In the genomic region with DNA sequence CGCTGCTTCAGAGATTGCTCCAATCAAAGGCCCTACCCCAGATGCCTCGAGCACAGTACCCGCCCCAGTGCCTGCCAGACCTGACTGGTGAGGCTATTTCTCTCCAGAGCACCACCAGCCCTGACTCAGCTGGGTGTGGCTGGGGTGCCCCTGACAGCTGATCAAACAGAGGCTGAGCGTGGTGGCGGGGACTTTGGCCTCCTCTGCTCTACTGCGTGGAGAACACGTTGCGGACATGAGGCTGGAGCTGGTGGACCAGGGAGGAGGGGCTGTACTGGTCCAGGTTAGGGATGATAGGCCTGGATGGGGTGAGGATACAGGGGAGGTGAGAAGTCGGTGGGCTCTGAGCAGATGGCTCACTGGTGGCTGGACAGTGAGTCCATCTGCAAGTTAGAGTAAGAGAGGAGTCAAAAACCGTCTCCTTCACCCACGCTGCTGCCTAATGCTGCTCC, we compare ENCODE assay signal across 16 cellular contexts. TPM values are rescaled to one million over a fixed set of nuclear protein-coding genes. Genes with fewer than 3 reads are reported as not detected.
DNase-seq lines count a peak whose midpoint lies in the region; ATAC-seq, FAIRE-seq and TF ChIP-seq lines count a peak whose summit lies in the region.
"Had no signal": no experiment of that assay in that cellular context is flagged by ENCODE, and none has a peak within 500 bp of the region (broad histone marks: within the 10 kb centered on the region; RNA-seq: fewer than 3 reads in every experiment).

No MANE protein-coding gene starts in this region.

- POLR2A ChIA-PET in K562 (lab: Yijun Ruan, JAX), result interaction anchor here (1.4 kb wide), 1 partner anchor 35 kb away, joined by 3 read pairs; no protein-coding TSS in a partner anchor

- H3K4me2 ChIP-seq in K562 (ENCODE audit: insufficient read depth, low read length), result no peak overlapping the region

- no peaks in the 10 kb centered on the region for H3K79me2 ChIP-seq in K562 (ENCODE audit: control insufficient read depth, insufficient read depth, low read length)

- H3K4me1 ChIP-seq in K562 (replicated peaks in 1 of 2; ENCODE audit: control insufficient read depth in 2 of 2, insufficient read depth in 2 of 2, low read length in 2 of 2) (peaks cover 10 to 26% of the 10 kb centered on the region in 2 experiments; a peak in 3 of 5 replicates), mucosa of descending colon (ENCODE audit: low read depth) (peaks cover 26% of the 10 kb centered on the region)

- H3K36me3 ChIP-seq in K562 (ENCODE audit: control insufficient read depth, insufficient read depth, low read length) (no peaks in the 10 kb centered on the region), mucosa of descending colon (ENCODE audit: low read depth) (no peaks in the 10 kb centered on the region)
- H3K36me3 ChIP-seq: BLaER1 treated with 17β-estradiol and CSF1 and Interleukin-3, amounts not matched to agents 10 nM and 100 nM; esophagus muscularis mucosa had no signal

- FAIRE-seq in K562 (lab: Jason Lieb, UNC) (no peak), GM12891 (lab: Jason Lieb, UNC) (no peak)
- FAIRE-seq: GM12878 had no signal

- ATAC-seq in K562, result no peak
- ATAC-seq in mucosa of descending colon, result peak; percentile 90
- ATAC-seq in HG02571 (IDR thresholded peaks at IDR 0.05; ENCODE audit: unreplicated experiment), result no peak
- ATAC-seq in stimulated activated naive CD8-positive, alpha-beta T cell treated with anti-CD3 and anti-CD28 coated beads, Interleukin-15, Interleukin-2, amounts not matched to agents 100 U/mL and 50 U/mL, for 24 hours, result no peak
- no peak for ATAC-seq in GM18907 (IDR thresholded peaks at IDR 0.05; ENCODE audit: unreplicated experiment)
- ATAC-seq: GM12878 had no signal

- BruUV-seq in K562 (replicated peaks; lab: Mats Ljungman, UMichigan), result no TSS peak

- no peaks in the 10 kb centered on the region for H3K9me1 ChIP-seq in K562 (ENCODE audit: control insufficient read depth, insufficient read depth, low read length)

- no peaks in the 10 kb centered on the region for H3K9me3 ChIP-seq in K562 (replicated peaks; ENCODE audit: control insufficient read depth, insufficient read depth, low read depth, low read length)
- H3K9me3 ChIP-seq in mucosa of descending colon, result no peaks in the 10 kb centered on the region
- H3K9me3 ChIP-seq: BLaER1 treated with 17β-estradiol and CSF1 and Interleukin-3, amounts not matched to agents 10 nM and 100 nM; esophagus muscularis mucosa had no signal

- DNase-seq in AG08396 (ENCODE audit: low spot score), result peak; percentile 47
- peak; percentile 87 for DNase-seq in HuH-7 (ENCODE audit: low spot score)
- DNase-seq in K562 (ENCODE audit: extremely low read depth in 1 of 4, low spot score in 3 of 4), result peak in 2 of 4 experiments; percentile 14 to 23
- peak; percentile 93 to 97 (median 95) for DNase-seq in mucosa of descending colon
- DNase-seq in stimulated activated naive CD8-positive, alpha-beta T cell treated with anti-CD3 and anti-CD28 coated beads, Interleukin-15, Interleukin-2, amounts not matched to agents 100 U/mL and 50 U/mL, for 24 hours, result no peak
- DNase-seq in GM12891 (ENCODE audit: insufficient read length, low spot score), result no peak
- DNase-seq: activated CD4-positive, alpha-beta T cell treated with anti-CD3 and anti-CD28 coated beads, Interleukin-2, amount 10 ng/mL, durations not matched to agents 24 days and 14 days had no signal

- H3K4me3 ChIP-seq in K562 (no peak overlapping the region), mucosa of descending colon (no peak overlapping the region)
- H3K4me3 ChIP-seq: BLaER1 treated with 17β-estradiol and CSF1 and Interleukin-3, amounts not matched to agents 10 nM and 100 nM; esophagus muscularis mucosa; GM12878 had no signal

- TF ChIP-seq CTCF in K562 (IDR thresholded peaks at IDR 0.05 in 2 of 3, conservative IDR thresholded peaks at IDR 0.05 in 1 of 3; ENCODE audit: insufficient read depth in 2 of 3, low read depth in 1 of 3, low read length in 3 of 3) (no peak), mucosa of descending colon (IDR thresholded peaks at IDR 0.05) (no peak)

- no peak overlapping the region for H3K27ac ChIP-seq in K562 (ENCODE audit: extremely low read depth, low read depth, low read length)
- H3K27ac ChIP-seq: BLaER1 treated with 17β-estradiol and CSF1 and Interleukin-3, amounts not matched to agents 10 nM and 100 nM had no signal

- in situ Hi-C loops in K562 (cut with MboI), result no loop called here

- no peak for TF ChIP-seq EP300 in K562 (IDR thresholded peaks at IDR 0.05; ENCODE audit: low read length)

- H3K9ac ChIP-seq in K562 (ENCODE audit: insufficient read depth in 1 of 2, low read depth in 2 of 2, low read length in 2 of 2), result peak overlapping the region in 1 of 2 experiments; percentile 82; a peak in 2 of 4 replicates
- H3K9ac ChIP-seq: BLaER1 treated with 17β-estradiol and CSF1 and Interleukin-3, amounts not matched to agents 10 nM and 100 nM had no signal

- CTCF ChIA-PET in K562 (lab: Yijun Ruan, JAX; ENCODE audit: low intra/inter-chr PET ratio), result no interaction called here

- H2AFZ ChIP-seq in K562 (ENCODE audit: low read depth, low read length), result peak overlapping the region; percentile 65; the same call in 1 of the 2 replicates

- WGBS in K562 (ENCODE audit: insufficient coverage, low coverage, missing lambda C conversion rate), result 15% methylated on average over 10 of the region's 11 CpGs

- no peak for TF ChIP-seq RAD21 in K562 (CRISPR knock-in tag; conservative IDR thresholded peaks at IDR 0.05 in 1 of 2, IDR thresholded peaks at IDR 0.05 in 1 of 2)

- H4K20me1 ChIP-seq in K562 (replicated peaks; ENCODE audit: control insufficient read depth, insufficient read depth, low read length), result 0 out of 2 replicates have a peak, but pooled peaks cover 3% of the 10 kb centered on the region

- H3K27me3 ChIP-seq in K562 (ENCODE audit: control insufficient read depth in 2 of 2, insufficient read depth in 2 of 2, low read length in 2 of 2), result no peaks in the 10 kb centered on the region; a peak in 1 of 5 replicates
- H3K27me3 ChIP-seq: esophagus muscularis mucosa had no signal

- intact Hi-C loops in K562 (cut with micrococcal nuclease), result no loop called here
- intact Hi-C loops in mucosa of descending colon (cut with DNase I, micrococcal nuclease), result no loop called here

- TF ChIP-seq POLR2A in K562 (conservative IDR thresholded peaks at IDR 0.05) (no peak), GM12891 (IDR thresholded peaks at IDR 0.05; ENCODE audit: low read depth, low read length) (no peak)

RNA-seq across cellular contexts. Expression of gene DOCK6, which starts 3.5 kb away (rescaled TPM):
- total RNA-seq in K562 (2011; cell fraction: chromatin; rRNA removed; ENCODE audit: low replicate concordance), result 79.9 and 184 TPM in 2 replicates
- total RNA-seq in K562 (2011; cell fraction: nucleolus; rRNA removed), result 88.2 and 89.2 TPM in 2 replicates
- 65.6 and 76.9 TPM in 2 replicates for total RNA-seq in K562 (2011; cell fraction: nucleoplasm; rRNA removed)
- 3.8 and 5.7 TPM in 2 replicates for total RNA-seq in K562 (2014; rRNA removed)
- 2.0 and 2.4 TPM in 2 replicates for total RNA-seq in K562 (2014; rRNA removed; fragmentation: Illumina TruSeq; extraction: Trizol)
- 1.9 and 2.3 TPM in 2 replicates for total RNA-seq in K562 (2015; rRNA removed; fragmentation: Illumina TruSeq; extraction: Trizol)
- 19.3 and 20.2 TPM in 2 replicates for total RNA-seq in K562 (2021)
- polyA plus RNA-seq in K562 (2011; rRNA removed), result 7.0 and 14.5 TPM in 2 replicates
- 8.0 and 14.5 TPM in 2 replicates for polyA plus RNA-seq in K562 (2011; cell fraction: cytosol; rRNA removed)
- 78.6 and 79.9 TPM in 2 replicates for polyA plus RNA-seq in K562 (2011; cell fraction: nucleus; rRNA removed)
- polyA plus RNA-seq in K562 (2012), result 7.9 and 22.7 TPM in 2 replicates
- 4.4 and 7.3 TPM in 2 replicates for polyA plus RNA-seq in K562 (2014; fragmentation: Illumina TruSeq; extraction: Trizol)
- polyA plus RNA-seq in K562 (2014; fragmentation: Nextera tagmentation; extraction: Ambion mirVana), result under 1 TPM; 0.35 to 0.46 TPM
- 10.0 and 11.8 TPM in 2 replicates for polyA plus RNA-seq in K562 (2014; rRNA removed)
- polyA minus RNA-seq in K562 (2011; rRNA and poly(A)+ RNA removed), result 5.3 and 5.8 TPM in 2 replicates
- 8.8 and 17.8 TPM in 2 replicates for polyA minus RNA-seq in K562 (2011; cell fraction: cytosol; rRNA and poly(A)+ RNA removed)
- 15.8 and 20.2 TPM in 2 replicates for polyA minus RNA-seq in K562 (2011; cell fraction: nucleus; rRNA and poly(A)+ RNA removed)
- 10 to 100 TPM; 62.4 to 94.7 (median 62.8) TPM for total RNA-seq in mucosa of descending colon
- polyA plus RNA-seq in GM12891 (2012; ENCODE audit: low read depth, missing spikeins), result 11.7 TPM

RNA-seq across cellular contexts. Expression of gene ANGPTL8, which starts 26.4 kb away (rescaled TPM):
- not detected in 2 replicates for total RNA-seq in K562 (2011; cell fraction: chromatin; rRNA removed; ENCODE audit: low replicate concordance)
- total RNA-seq in K562 (2011; cell fraction: nucleolus; rRNA removed), result not detected in 2 replicates
- not detected in 2 replicates for total RNA-seq in K562 (2011; cell fraction: nucleoplasm; rRNA removed)
- total RNA-seq in K562 (2014; rRNA removed) (not detected in 2 replicates), K562 (2014; rRNA removed; fragmentation: Illumina TruSeq; extraction: Trizol) (not detected in 2 replicates), K562 (2015; rRNA removed; fragmentation: Illumina TruSeq; extraction: Trizol) (not detected in 2 replicates), K562 (2021) (not detected in 2 replicates), mucosa of descending colon (not detected)
- polyA plus RNA-seq in K562 (2011; rRNA removed) (not detected in 2 replicates), K562 (2014; fragmentation: Illumina TruSeq; extraction: Trizol) (not detected in 2 replicates), K562 (2014; fragmentation: Nextera tagmentation; extraction: Ambion mirVana) (not detected), K562 (2014; rRNA removed) (not detected in 2 replicates)
- polyA plus RNA-seq in K562 (2011; cell fraction: cytosol; rRNA removed), result not detected in 2 replicates
- not detected in 2 replicates for polyA plus RNA-seq in K562 (2011; cell fraction: nucleus; rRNA removed)
- not detected in 2 replicates for polyA plus RNA-seq in K562 (2012)
- polyA minus RNA-seq in K562 (2011; rRNA and poly(A)+ RNA removed), result not detected in 2 replicates
- polyA minus RNA-seq in K562 (2011; cell fraction: cytosol; rRNA and poly(A)+ RNA removed), result not detected in 2 replicates
- not detected in 2 replicates for polyA minus RNA-seq in K562 (2011; cell fraction: nucleus; rRNA and poly(A)+ RNA removed)
- not detected for polyA plus RNA-seq in GM12891 (2012; ENCODE audit: low read depth, missing spikeins)
- total RNA-seq: activated CD4-positive, alpha-beta T cell treated with anti-CD3 and anti-CD28 coated beads, Interleukin-2, amount 10 ng/mL, durations not matched to agents 24 days and 14 days; GM12878; M059J had no signal
- polyA plus RNA-seq: GM12878 had no signal

RNA-seq across cellular contexts. Expression of gene TSPAN16, which starts 30.1 kb away (rescaled TPM):
- total RNA-seq in K562 (2011; cell fraction: chromatin; rRNA removed; ENCODE audit: low replicate concordance), result not detected in 2 replicates
- total RNA-seq in K562 (2011; cell fraction: nucleolus; rRNA removed), result not detected in 2 replicates
- total RNA-seq in K562 (2011; cell fraction: nucleoplasm; rRNA removed), result not detected in 2 replicates
- total RNA-seq in K562 (2014; rRNA removed) (not detected in 2 replicates), K562 (2014; rRNA removed; fragmentation: Illumina TruSeq; extraction: Trizol) (not detected in 2 replicates), K562 (2015; rRNA removed; fragmentation: Illumina TruSeq; extraction: Trizol) (not detected in 2 replicates), K562 (2021) (not detected in 2 replicates), mucosa of descending colon (not detected)
- polyA plus RNA-seq in K562 (2011; rRNA removed) (not detected in 2 replicates), K562 (2014; fragmentation: Illumina TruSeq; extraction: Trizol) (not detected in 2 replicates), K562 (2014; fragmentation: Nextera tagmentation; extraction: Ambion mirVana) (not detected), K562 (2014; rRNA removed) (not detected in 2 replicates)
- not detected in 2 replicates for polyA plus RNA-seq in K562 (2011; cell fraction: cytosol; rRNA removed)
- polyA plus RNA-seq in K562 (2011; cell fraction: nucleus; rRNA removed), result not detected in 2 replicates
- not detected in 2 replicates for polyA plus RNA-seq in K562 (2012)
- not detected in 2 replicates for polyA minus RNA-seq in K562 (2011; rRNA and poly(A)+ RNA removed)
- not detected in 2 replicates for polyA minus RNA-seq in K562 (2011; cell fraction: cytosol; rRNA and poly(A)+ RNA removed)
- polyA minus RNA-seq in K562 (2011; cell fraction: nucleus; rRNA and poly(A)+ RNA removed), result not detected in 2 replicates
- polyA plus RNA-seq in GM12891 (2012; ENCODE audit: low read depth, missing spikeins), result not detected
- total RNA-seq: activated CD4-positive, alpha-beta T cell treated with anti-CD3 and anti-CD28 coated beads, Interleukin-2, amount 10 ng/mL, durations not matched to agents 24 days and 14 days; esophagus muscularis mucosa; GM12878; M059J; mesothelial cell of epicardium; subcutaneous adipose tissue had no signal
- polyA plus RNA-seq: adipose tissue, GM12878 had no signal

Comparison
In these comparisons a context has a peak if more than half of its experiments do, and no peak if none do; other contexts are left out.
1. DNase-seq: peak in AG08396 (single experiment), HuH-7 (single experiment) and mucosa of descending colon (3 of 3); none in stimulated activated naive CD8-positive, alpha-beta T cell treated with anti-CD3 and anti-CD28 coated beads, Interleukin-15, Interleukin-2, amounts not matched to agents 100 U/mL and 50 U/mL, for 24 hours (single experiment) and GM12891 (single experiment).